Comparison of ENCODE assay signal across 27 cellular contexts in genomic region chr7:127375626-127376025, GRCh38. TPM values are rescaled to one million over a fixed set of nuclear protein-coding genes. Genes with fewer than 3 reads are reported as not detected.
A peak's percentile ranks its signal among the peaks of the same experiment; 100 is the strongest.
DNase-seq lines count a peak whose midpoint lies in the region; ATAC-seq, FAIRE-seq and TF ChIP-seq lines count a peak whose summit lies in the region.
"Had no signal": no experiment of that assay in that cellular context is flagged by ENCODE, and none has a peak within 500 bp of the region (broad histone marks: within the 10 kb centered on the region; RNA-seq: fewer than 3 reads in every experiment).

No MANE protein-coding gene starts in this region.

- peak; percentile 90 for ATAC-seq in activated CD8-positive, alpha-beta T cell treated with anti-CD3 and anti-CD28 coated beads for 36 hours
- no peak for ATAC-seq in activated CD8-positive, alpha-beta T cell treated with anti-CD3 and anti-CD28 coated beads, Interleukin-2, amount 10 ng/mL, durations not matched to agents 7 days and 5 days
- peak; percentile 45 for ATAC-seq in HG02623 (IDR thresholded peaks at IDR 0.05; ENCODE audit: unreplicated experiment)
- ATAC-seq in GM21825 (IDR thresholded peaks at IDR 0.05; ENCODE audit: unreplicated experiment), result no peak
- ATAC-seq: Panc1 had no signal

- H3K4me1 Mint-ChIP-seq in activated CD8-positive, alpha-beta T cell treated with anti-CD3 and anti-CD28 coated beads for 36 hours (ENCODE audit: low read depth), result peaks cover 61% of the 10 kb centered on the region
- H3K4me1 Mint-ChIP-seq in activated CD8-positive, alpha-beta T cell treated with anti-CD3 and anti-CD28 coated beads, Interleukin-2, amount 10 ng/mL, durations not matched to agents 7 days and 5 days (ENCODE audit: low read depth), result peaks cover 39% of the 10 kb centered on the region

- H3K27ac Mint-ChIP-seq in activated CD8-positive, alpha-beta T cell treated with anti-CD3 and anti-CD28 coated beads for 36 hours, result no peak overlapping the region
- no peak overlapping the region for H3K27ac Mint-ChIP-seq in activated CD8-positive, alpha-beta T cell treated with anti-CD3 and anti-CD28 coated beads, Interleukin-2, amount 10 ng/mL, durations not matched to agents 7 days and 5 days
- H3K27ac Mint-ChIP-seq: nephron progenitor cell had no signal

- H3K9me3 Mint-ChIP-seq in activated CD8-positive, alpha-beta T cell treated with anti-CD3 and anti-CD28 coated beads for 36 hours, result no peaks in the 10 kb centered on the region
- no peaks in the 10 kb centered on the region for H3K9me3 Mint-ChIP-seq in activated CD8-positive, alpha-beta T cell treated with anti-CD3 and anti-CD28 coated beads, Interleukin-2, amount 10 ng/mL, durations not matched to agents 7 days and 5 days (ENCODE audit: insufficient read depth)
- H3K9me3 Mint-ChIP-seq: CD8-positive, alpha-beta memory T cell; nephron progenitor cell had no signal

- FAIRE-seq in GM18507 (lab: Jason Lieb, UNC), result peak; percentile 31
- FAIRE-seq: H1 had no signal

- peaks cover 41% of the 10 kb centered on the region for H3K36me3 Mint-ChIP-seq in activated CD8-positive, alpha-beta T cell treated with anti-CD3 and anti-CD28 coated beads for 36 hours (ENCODE audit: low read depth)
- peaks cover 44% of the 10 kb centered on the region for H3K36me3 Mint-ChIP-seq in activated CD8-positive, alpha-beta T cell treated with anti-CD3 and anti-CD28 coated beads, Interleukin-2, amount 10 ng/mL, durations not matched to agents 7 days and 5 days (ENCODE audit: low read depth)

- TF ChIP-seq CTCF in activated CD8-positive, alpha-beta T cell treated with anti-CD3 and anti-CD28 coated beads for 36 hours (IDR thresholded peaks at IDR 0.05), result no peak

- intact Hi-C loops in activated CD8-positive, alpha-beta T cell treated with anti-CD3 and anti-CD28 coated beads for 36 hours (cut with micrococcal nuclease), result no loop called here

- H3K27me3 Mint-ChIP-seq in activated CD8-positive, alpha-beta T cell treated with anti-CD3 and anti-CD28 coated beads for 36 hours, result no peaks in the 10 kb centered on the region
- no peaks in the 10 kb centered on the region for H3K27me3 Mint-ChIP-seq in activated CD8-positive, alpha-beta T cell treated with anti-CD3 and anti-CD28 coated beads, Interleukin-2, amount 10 ng/mL, durations not matched to agents 7 days and 5 days (ENCODE audit: low read depth)
- H3K27me3 Mint-ChIP-seq: CD8-positive, alpha-beta memory T cell had no signal

- CTCF ChIA-PET in activated CD8-positive, alpha-beta T cell treated with anti-CD3 and anti-CD28 coated beads for 36 hours (lab: Charles Lee), result interaction anchor here (1.4 kb wide), 1 partner anchor 28 kb away, joined by 6 read pairs; no protein-coding TSS in a partner anchor
- CTCF ChIA-PET in activated CD8-positive, alpha-beta T cell treated with anti-CD3 and anti-CD28 coated beads, Interleukin-2, amount 10 ng/mL, durations not matched to agents 7 days and 5 days (lab: Charles Lee), result interaction anchor here (1.0 to 1.4 kb wide), 2 partner anchors 28 to 72 kb away, joined by 3 to 5 read pairs; no protein-coding TSS in a partner anchor

- H3K4me3 Mint-ChIP-seq in activated CD8-positive, alpha-beta T cell treated with anti-CD3 and anti-CD28 coated beads for 36 hours, result no peak overlapping the region
- no peak overlapping the region for H3K4me3 Mint-ChIP-seq in activated CD8-positive, alpha-beta T cell treated with anti-CD3 and anti-CD28 coated beads, Interleukin-2, amount 10 ng/mL, durations not matched to agents 7 days and 5 days
- H3K4me3 Mint-ChIP-seq: CD8-positive, alpha-beta memory T cell; nephron progenitor cell had no signal

- POLR2A ChIA-PET in activated CD8-positive, alpha-beta T cell treated with anti-CD3 and anti-CD28 coated beads for 36 hours (lab: Charles Lee), result interaction anchor here (1.5 kb wide), 1 partner anchor 16 kb away, joined by 3 read pairs; the partner anchor contains the start of gene ZNF800
- POLR2A ChIA-PET in activated CD8-positive, alpha-beta T cell treated with anti-CD3 and anti-CD28 coated beads, Interleukin-2, amount 10 ng/mL, durations not matched to agents 7 days and 5 days (lab: Charles Lee), result interaction anchor here (0.9 kb wide), 1 partner anchor 17 kb away, joined by 5 read pairs; the partner anchor contains the start of gene ZNF800

- no peak for DNase-seq in activated CD8-positive, alpha-beta T cell treated with anti-CD3 and anti-CD28 coated beads for 36 hours
- DNase-seq in activated CD8-positive, alpha-beta T cell treated with anti-CD3 and anti-CD28 coated beads, Interleukin-2, amount 10 ng/mL, durations not matched to agents 7 days and 5 days, result no peak
- DNase-seq in GM18507 (ENCODE audit: extremely low spot score, insufficient read length, low read depth) (no peak), iris pigment epithelial cell (ENCODE audit: low read depth) (peak; percentile 16), NCI-H2227 (lab: John Stamatoyannopoulos, UW; ENCODE audit: unreplicated experiment) (no peak), Ammon's horn (ENCODE audit: low spot score) (no peak)
- DNase-seq: activated CD8-positive, alpha-beta memory T cell treated with anti-CD3 and anti-CD28 coated beads, Interleukin-2, amount 50 U/mL, for 48 hours; activated effector memory CD4-positive, alpha-beta T cell treated with anti-CD3 and anti-CD28 coated beads, Interleukin-2, amount 50 U/mL, for 16 hours; BE2C; CD8-positive, alpha-beta memory T cell; DMS 273 treated with DMSO at 0.1 percent for 48 hours; effector CD4-positive, alpha-beta T cell; NCI-H1092 treated with DMSO at 0.1 percent for 48 hours; NCI-H2029; NCI-H526; nephron progenitor cell; ovary; SHP77; small intestine; stimulated activated CD4-positive, alpha-beta T cell treated with anti-CD3 and anti-CD28 coated beads, Interleukin-1b, Interleukin-23, amount 100 ng/mL, for 48 hours; stimulated activated CD8-positive, alpha-beta memory T cell treated with anti-CD3 and anti-CD28 coated beads, Interleukin-4, amount 100 ng/mL, for 48 hours; SW 1271; T-helper 9 cell had no signal

RNA-seq across cellular contexts. Expression of gene ZNF800, which starts 16.9 kb away (rescaled TPM):
- total RNA-seq in activated CD8-positive, alpha-beta T cell treated with anti-CD3 and anti-CD28 coated beads for 36 hours, result 10 to 100 TPM; 29.3 to 31.1 TPM
- total RNA-seq in activated CD8-positive, alpha-beta T cell treated with anti-CD3 and anti-CD28 coated beads, Interleukin-2, amount 10 ng/mL, durations not matched to agents 7 days and 5 days, result 10 to 100 TPM; 40.7 to 43.2 TPM

Comparison
In these comparisons a context has a peak if more than half of its experiments do, and no peak if none do; other contexts are left out.
1. ATAC-seq: peak in activated CD8-positive, alpha-beta T cell treated with anti-CD3 and anti-CD28 coated beads for 36 hours (single experiment) and HG02623 (single experiment); none in activated CD8-positive, alpha-beta T cell treated with anti-CD3 and anti-CD28 coated beads, Interleukin-2, amount 10 ng/mL, durations not matched to agents 7 days and 5 days (single experiment) and GM21825 (single experiment).